Comparison of ENCODE assay signal across 14 cellular contexts in genomic region chr1:64183985-64184440, GRCh38. TPM values are rescaled to one million over a fixed set of nuclear protein-coding genes. Genes with fewer than 3 reads are reported as not detected.
A peak's percentile ranks its signal among the peaks of the same experiment; 100 is the strongest.
DNase-seq lines count a peak whose midpoint lies in the region; ATAC-seq and TF ChIP-seq lines count a peak whose summit lies in the region.
"Had no signal": no experiment of that assay in that cellular context is flagged by ENCODE, and none has a peak within 500 bp of the region (broad histone marks: within the 10 kb centered on the region; RNA-seq: fewer than 3 reads in every experiment).

No MANE protein-coding gene starts in this region.

- DNase-seq in AG09319 (ENCODE audit: extremely low read depth, low read depth) (peak; percentile 70), HPDE6-E6E7 (ENCODE audit: extremely low spot score) (peak; percentile 4), SK-MEL-5 (ENCODE audit: low read depth, low spot score) (peak; percentile 6), fibroblast of villous mesenchyme (ENCODE audit: low read depth) (peak; percentile 87), GM13977 (ENCODE audit: low spot score) (no peak), NCI-H446 (lab: John Stamatoyannopoulos, UW) (no peak), globus pallidus (ENCODE audit: low spot score) (no peak)
- DNase-seq: activated CD4-positive, alpha-beta T cell treated with anti-CD3 and anti-CD28 coated beads, Interleukin-2, amount 10 ng/mL, durations not matched to agents 7 days and 5 days; stimulated activated CD4-positive, alpha-beta T cell treated with anti-CD3 and anti-CD28 coated beads, Interleukin-12 subunit alpha, Interleukin-12 subunit beta, amount 100 ng/mL, for 4 hours; T-helper 1 cell had no signal

- no peak for ATAC-seq in HG02610 (IDR thresholded peaks at IDR 0.05; ENCODE audit: unreplicated experiment)

- no peak for TF ChIP-seq CTCF in AG09319 (IDR thresholded peaks at IDR 0.05; ENCODE audit: low read depth, low read length)
- TF ChIP-seq CTCF in fibroblast of villous mesenchyme (IDR thresholded peaks at IDR 0.05; ENCODE audit: insufficient read depth, low read depth, low read length) = no peak
- TF ChIP-seq CTCF in GM13977 (IDR thresholded peaks at IDR 0.05; ENCODE audit: extremely low read depth, insufficient read depth, missing control alignments) = no peak

- no peak overlapping the region for H3K4me3 ChIP-seq in fibroblast of villous mesenchyme (ENCODE audit: low read depth, low read length)
- H3K4me3 ChIP-seq: uterus had no signal

- in situ Hi-C loops in SK-MEL-5 (cut with HindIII; ENCODE audit: low pct_unique_long_range_greater_than_20kb, low sequenced_read_pairs) (no loop called here), GM13977 (cut with MboI; ENCODE audit: low pct_unique_long_range_greater_than_20kb, low sequenced_read_pairs, unreplicated experiment) (no loop called here)

RNA-seq across cellular contexts. Expression of gene UBE2U, which starts 19.4 kb away (rescaled TPM):
- total RNA-seq in SK-MEL-5 (2014; rRNA removed; shearing (Covaris generic)) = not detected in 2 replicates
- not detected in 2 replicates for polyA plus RNA-seq in SK-MEL-5 (2015; cell fraction: cytosol; rRNA removed)
- not detected in 2 replicates for polyA plus RNA-seq in SK-MEL-5 (2015; cell fraction: nucleus; rRNA removed)
- total RNA-seq in fibroblast of villous mesenchyme = not detected in 2 replicates
- total RNA-seq: A673; activated CD4-positive, alpha-beta T cell treated with anti-CD3 and anti-CD28 coated beads, Interleukin-2, amount 10 ng/mL, durations not matched to agents 7 days and 5 days; frontal cortex; uterus had no signal

Comparison
In these comparisons a context has a peak if more than half of its experiments do, and no peak if none do; other contexts are left out.
1. DNase-seq: peak in AG09319 (single experiment), HPDE6-E6E7 (single experiment), SK-MEL-5 (single experiment) and fibroblast of villous mesenchyme (single experiment); none in GM13977 (single experiment), NCI-H446 (0 of 2) and globus pallidus (single experiment).